ENCODE assay signal across 20 cellular contexts in genomic region chr6:34581561-34581920, GRCh38. TPM values are rescaled to one million over a fixed set of nuclear protein-coding genes. Genes with fewer than 3 reads are reported as not detected.
A peak's percentile ranks its signal among the peaks of the same experiment; 100 is the strongest.
DNase-seq lines count a peak whose midpoint lies in the region; ATAC-seq and TF ChIP-seq lines count a peak whose summit lies in the region.
"Had no signal": no experiment of that assay in that cellular context is flagged by ENCODE, and none has a peak within 500 bp of the region (broad histone marks: within the 10 kb centered on the region; RNA-seq: fewer than 3 reads in every experiment).

No MANE protein-coding gene starts in this region.

- DNase-seq in posterior vena cava (ENCODE audit: low spot score) (peak; percentile 46), thyroid gland (no peak), SW480 (ENCODE audit: low spot score) (no peak)
- DNase-seq in activated T-cell treated with anti-CD3 and anti-CD28 coated beads, Interleukin-2, amount 50 U/mL, for 1 hour = no peak
- DNase-seq: CD8-positive, alpha-beta T cell; DMS 273 treated with DMSO at 0.1 percent for 48 hours; DMS53; DND-41; EL; GOT3 had no signal

- H3K36me3 Mint-ChIP-seq in nephron (ENCODE audit: low read depth) = no peaks in the 10 kb centered on the region
- H3K36me3 Mint-ChIP-seq: IgD-negative memory B cell had no signal

- no peak for ATAC-seq in HG03520 (IDR thresholded peaks at IDR 0.05; ENCODE audit: unreplicated experiment)
- ATAC-seq: CD8-positive, alpha-beta T cell; GM12878 had no signal

- H3K36me3 ChIP-seq in HEK293 (ENCODE audit: control insufficient read depth in 2 of 2, insufficient read depth in 1 of 2, low read length in 2 of 2) = no peaks in the 10 kb centered on the region; a peak in 1 of 3 replicates
- H3K36me3 ChIP-seq in thyroid gland = no peaks in the 10 kb centered on the region

- H3K27ac ChIP-seq in HEK293 (ENCODE audit: extremely low read depth, low read depth, low read length) = no peak overlapping the region
- H3K27ac ChIP-seq in thyroid gland = no peak overlapping the region
- H3K27ac ChIP-seq: BLaER1 treated with 17β-estradiol and CSF1 and Interleukin-3, amounts not matched to agents 10 nM and 100 nM had no signal

- H3K9me3 Mint-ChIP-seq in nephron = no peaks in the 10 kb centered on the region
- H3K9me3 Mint-ChIP-seq: CD8-positive, alpha-beta T cell; IgD-negative memory B cell had no signal

- no peaks in the 10 kb centered on the region for H3K9me3 ChIP-seq in HEK293 (ENCODE audit: control insufficient read depth, insufficient read depth, low read depth, low read length)
- no peaks in the 10 kb centered on the region for H3K9me3 ChIP-seq in thyroid gland
- H3K9me3 ChIP-seq: BLaER1 treated with 17β-estradiol and CSF1 and Interleukin-3, amounts not matched to agents 10 nM and 100 nM had no signal

- H3K4me3 Mint-ChIP-seq in nephron = no peak overlapping the region
- H3K4me3 Mint-ChIP-seq: B cell; CD8-positive, alpha-beta T cell; IgD-negative memory B cell had no signal

- peak overlapping the region; percentile 80 to 93 (median 87) for H3K27ac Mint-ChIP-seq in nephron
- H3K27ac Mint-ChIP-seq: B cell, IgD-negative memory B cell had no signal

- H3K4me1 Mint-ChIP-seq in nephron = peaks cover 30% of the 10 kb centered on the region
- H3K4me1 Mint-ChIP-seq: B cell had no signal

- intact Hi-C loops in posterior vena cava (cut with DNase I) (no loop called here), thyroid gland (cut with DNase I) (no loop called here)

- H3K27me3 ChIP-seq in thyroid gland = no peaks in the 10 kb centered on the region
- H3K27me3 ChIP-seq: BLaER1 treated with 17β-estradiol and CSF1 and Interleukin-3, amounts not matched to agents 10 nM and 100 nM had no signal

- H3K4me3 ChIP-seq in HEK293 (ENCODE audit: low read depth, low read length) (no peak overlapping the region), thyroid gland (replicated peaks in 1 of 3) (no peak overlapping the region)
- H3K4me3 ChIP-seq: BLaER1 treated with 17β-estradiol and CSF1 and Interleukin-3, amounts not matched to agents 10 nM and 100 nM; GM12878 had no signal

- no peaks in the 10 kb centered on the region for H3K27me3 Mint-ChIP-seq in nephron (ENCODE audit: low read depth)
- H3K27me3 Mint-ChIP-seq: B cell, IgD-negative memory B cell had no signal

- POLR2A ChIA-PET in HEK293 (lab: Yijun Ruan, JAX) = interaction anchor here (1.9 kb wide), 1 partner anchor 10 kb away, joined by 4 read pairs; no protein-coding TSS in a partner anchor

- no peak for TF ChIP-seq CTCF in HEK293 (tag by site-specific recombination; IDR thresholded peaks at IDR 0.05)
- no peak for TF ChIP-seq CTCF in nephron (IDR thresholded peaks at IDR 0.05; ENCODE audit: unreplicated experiment in 3 of 3)
- TF ChIP-seq CTCF in thyroid gland (IDR thresholded peaks at IDR 0.05) = no peak

- CTCF ChIA-PET in HEK293 (lab: Yijun Ruan, JAX) = interaction anchor here (0.7 to 1.5 kb wide), 4 partner anchors 9 to 342 kb away, joined by 3 to 5 read pairs (median 4); no protein-coding TSS in a partner anchor

- WGBS in thyroid gland, 2 donors = 93 to 94% methylated on average over 4 of the region's 4 CpGs

- H3K4me1 ChIP-seq in HEK293 (ENCODE audit: control insufficient read depth, insufficient read depth, low read length) (no peaks in the 10 kb centered on the region), thyroid gland (peaks cover 0 to 6% of the 10 kb centered on the region in 2 donors)

- TF ChIP-seq POLR2A in thyroid gland (IDR thresholded peaks at IDR 0.05) = no peak

TF ChIP-seq in HEK293, 187 proteins besides CTCF, POLR2A, EP300 and RAD21:
- peak; percentile 45 for TF ChIP-seq ZFHX2 (tag by site-specific recombination; conservative IDR thresholded peaks at IDR 0.05)
- no peak for TF ChIP-seq ZNF274 (IDR thresholded peaks at IDR 0.05; ENCODE audit: low read length)
- TF ChIP-seq ZNF274 (tag by site-specific recombination; IDR thresholded peaks at IDR 0.05; ENCODE audit: borderline replicate concordance) = no peak

RNA-seq across cellular contexts. Expression of gene SPDEF, which starts 25.4 kb away (rescaled TPM):
- not detected for total RNA-seq in posterior vena cava
- not detected for total RNA-seq in thyroid gland
- total RNA-seq: A172, B cell, G401, GM12878, HepG2 had no signal
